10 cellular contexts compared by ENCODE assay signal in genomic region chr10:122525788-122526187, GRCh38. TPM values are rescaled to one million over a fixed set of nuclear protein-coding genes. Genes with fewer than 3 reads are reported as not detected.
DNase-seq lines count a peak whose midpoint lies in the region; ATAC-seq and TF ChIP-seq lines count a peak whose summit lies in the region.
"Had no signal": no experiment of that assay in that cellular context is flagged by ENCODE, and none has a peak within 500 bp of the region (broad histone marks: within the 10 kb centered on the region; RNA-seq: fewer than 3 reads in every experiment).

No MANE protein-coding gene starts in this region.

- H3K27me3 ChIP-seq in heart right ventricle, result no peaks in the 10 kb centered on the region
- no peaks in the 10 kb centered on the region for H3K27me3 ChIP-seq in uterus

- H3K4me1 Mint-ChIP-seq in stimulated activated effector memory CD8-positive, alpha-beta T cell treated with anti-CD3 and anti-CD28 coated beads, Interleukin-12 subunit alpha, Interleukin-12 subunit beta, amount 100 ng/mL, for 72 hours, result peaks cover 9% of the 10 kb centered on the region

- H3K4me3 ChIP-seq in heart right ventricle (no peak overlapping the region), uterus (no peak overlapping the region)

- H3K36me3 ChIP-seq in heart right ventricle (no peaks in the 10 kb centered on the region), uterus (no peaks in the 10 kb centered on the region)

- TF ChIP-seq CTCF in heart right ventricle (IDR thresholded peaks at IDR 0.05), result peak in 8 of 9 donors; percentile 12 to 52 (median 30)
- TF ChIP-seq CTCF in VCaP (conservative IDR thresholded peaks at IDR 0.05), result peak; percentile 56
- peak; percentile 17 to 28 (median 23) for TF ChIP-seq CTCF in uterus (IDR thresholded peaks at IDR 0.05)

- H3K27ac Mint-ChIP-seq in stimulated activated effector memory CD8-positive, alpha-beta T cell treated with anti-CD3 and anti-CD28 coated beads, Interleukin-12 subunit alpha, Interleukin-12 subunit beta, amount 100 ng/mL, for 72 hours, result no peak overlapping the region

- 44 to 47% methylated on average over 6 of the region's 6 CpGs for WGBS in heart right ventricle, 2 donors

- no peaks in the 10 kb centered on the region for H3K9me3 Mint-ChIP-seq in stimulated activated effector memory CD8-positive, alpha-beta T cell treated with anti-CD3 and anti-CD28 coated beads, Interleukin-12 subunit alpha, Interleukin-12 subunit beta, amount 100 ng/mL, for 72 hours

- peaks cover 0 to 6% (median 0%) of the 10 kb centered on the region in 11 donors for H3K9me3 ChIP-seq in heart right ventricle
- H3K9me3 ChIP-seq in uterus, result no peaks in the 10 kb centered on the region

- no peak overlapping the region for H3K4me3 Mint-ChIP-seq in stimulated activated effector memory CD8-positive, alpha-beta T cell treated with anti-CD3 and anti-CD28 coated beads, Interleukin-12 subunit alpha, Interleukin-12 subunit beta, amount 100 ng/mL, for 72 hours

- intact Hi-C loops in heart right ventricle (cut with DNase I) (loop anchor here in 3 of 10 donors (2.0 to 5.0 kb wide), 3 partner anchors 37 to 42 kb away; partner anchors contain the start of gene DMBT1 (in 1 of the 3)), Right ventricle myocardium inferior (cut with DNase I) (no loop called here), uterus (cut with DNase I; ENCODE audit: low total_unique reads) (no loop called here)

- no peak for DNase-seq in heart right ventricle
- DNase-seq in Right ventricle myocardium inferior (ENCODE audit: missing footprints), result no peak
- DNase-seq in iPS DF 19.7 (ENCODE audit: low read depth, low spot score), result peak; percentile 3
- DNase-seq in uterus, result no peak
- no peak for DNase-seq in GM19240 (ENCODE audit: insufficient read length, low spot score)
- DNase-seq in stimulated activated effector memory CD8-positive, alpha-beta T cell treated with anti-CD3 and anti-CD28 coated beads, Interleukin-12 subunit alpha, Interleukin-12 subunit beta, amount 100 ng/mL, for 72 hours (ENCODE audit: low spot score in 2 of 2), result no peak
- DNase-seq: activated naive CD4-positive, alpha-beta T cell had no signal

- H3K36me3 Mint-ChIP-seq in stimulated activated effector memory CD8-positive, alpha-beta T cell treated with anti-CD3 and anti-CD28 coated beads, Interleukin-12 subunit alpha, Interleukin-12 subunit beta, amount 100 ng/mL, for 72 hours, result no peaks in the 10 kb centered on the region

- H3K27ac ChIP-seq in heart right ventricle (no peak overlapping the region), VCaP (no peak overlapping the region), uterus (no peak overlapping the region)

- H3K4me1 ChIP-seq in heart right ventricle, result peaks cover 0 to 20% (median 5%) of the 10 kb centered on the region in 9 donors
- H3K4me1 ChIP-seq in uterus, result no peaks in the 10 kb centered on the region

- ATAC-seq in heart right ventricle, result no peak
- no peak for ATAC-seq in Right ventricle myocardium inferior
- no peak for ATAC-seq in stimulated activated effector memory CD8-positive, alpha-beta T cell treated with anti-CD3 and anti-CD28 coated beads, Interleukin-12 subunit alpha, Interleukin-12 subunit beta, amount 100 ng/mL, for 72 hours
- no peak for ATAC-seq in GM18498 (IDR thresholded peaks at IDR 0.05; ENCODE audit: unreplicated experiment)

- no peak for TF ChIP-seq POLR2A in uterus (IDR thresholded peaks at IDR 0.05)

RNA-seq across cellular contexts. Expression of gene DMBT1, which starts 34.8 kb away (rescaled TPM):
- total RNA-seq in heart right ventricle, result under 1 TPM in 2 of 10 donors, not detected in 8; 0.05 to 0.18 TPM
- under 1 TPM in 1 of 2 donors, not detected in 1; 0.01 TPM for polyA plus RNA-seq in heart right ventricle
- total RNA-seq in Right ventricle myocardium inferior, result not detected
- total RNA-seq in uterus, result under 1 TPM in 3 of 4 donors, not detected in 1; under 0.01 to 0.21 (median 0.15) TPM
- total RNA-seq: mononuclear cell had no signal
